15 cellular contexts compared by ENCODE assay signal in the genomic region with DNA sequence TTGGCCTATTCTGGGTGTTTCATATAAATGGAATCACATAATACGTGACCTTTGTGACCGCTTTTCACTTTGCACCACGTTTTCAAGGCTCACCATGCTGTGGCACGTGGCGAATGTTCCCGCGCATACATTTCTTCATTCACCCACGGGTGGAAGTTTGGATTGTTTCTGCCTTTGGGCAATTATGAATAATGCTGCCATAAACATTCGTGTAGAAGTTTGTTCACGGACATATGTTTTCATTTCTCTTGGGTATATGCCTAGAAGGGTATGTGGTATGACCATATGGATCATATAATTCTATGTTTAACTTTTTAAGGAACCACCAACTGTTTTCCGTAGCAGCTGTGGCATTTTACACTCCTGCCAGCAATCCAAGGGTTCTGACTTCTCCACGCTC.
"Had no signal": no experiment of that assay in that cellular context is flagged by ENCODE, and none has a peak within 500 bp of the region (broad histone marks: within the 10 kb centered on the region; RNA-seq: fewer than 3 reads in every experiment).

No MANE protein-coding gene starts in this region.

- H3K9me3 ChIP-seq: colonic mucosa, testis had no signal

- H3K27ac ChIP-seq: cardiac muscle cell, colonic mucosa, testis, upper lobe of right lung had no signal

- H3K4me1 ChIP-seq: colonic mucosa, testis, upper lobe of right lung had no signal

- H3K27me3 ChIP-seq: cardiac muscle cell, colonic mucosa, testis, upper lobe of right lung had no signal

- H3K27me3 Mint-ChIP-seq: activated CD4-positive, alpha-beta T cell treated with anti-CD3 and anti-CD28 coated beads, Interleukin-2, amount 10 ng/mL, durations not matched to agents 24 days and 14 days; activated T-helper 17 cell treated with anti-CD3 and anti-CD28 coated beads, Interleukin-2, amount 50 U/mL, for 72 hours had no signal

- H3K4me1 Mint-ChIP-seq: activated B cell treated with CpG ODN at 0.5 μM for 24 hours; activated CD4-positive, alpha-beta T cell treated with anti-CD3 and anti-CD28 coated beads, Interleukin-2, amount 10 ng/mL, durations not matched to agents 24 days and 14 days had no signal

- H3K36me3 ChIP-seq: cardiac muscle cell, colonic mucosa, upper lobe of right lung had no signal

- ATAC-seq: activated T-helper 17 cell treated with anti-CD3 and anti-CD28 coated beads, Interleukin-2, amount 50 U/mL, for 72 hours; left colon; stimulated activated naive CD8-positive, alpha-beta T cell treated with anti-CD3 and anti-CD28 coated beads, Interleukin-15, Interleukin-2, amounts not matched to agents 100 U/mL and 50 U/mL, for 24 hours had no signal

- H3K4me3 ChIP-seq: cardiac muscle cell, colonic mucosa, testis, upper lobe of right lung had no signal

- H3K9me3 Mint-ChIP-seq: activated CD4-positive, alpha-beta T cell treated with anti-CD3 and anti-CD28 coated beads, Interleukin-2, amount 10 ng/mL, durations not matched to agents 24 days and 14 days had no signal

- DNase-seq: activated B cell treated with CpG ODN at 0.5 μM for 24 hours; activated CD4-positive, alpha-beta T cell treated with anti-CD3 and anti-CD28 coated beads, Interleukin-2, amount 10 ng/mL, durations not matched to agents 24 days and 14 days; activated naive CD4-positive, alpha-beta T cell treated with anti-CD3 and anti-CD28 coated beads for 36 hours; activated T-cell treated with anti-CD3 and anti-CD28 coated beads for 4 hours; effector CD4-positive, alpha-beta T cell; left colon; stimulated activated CD4-positive, alpha-beta T cell treated with anti-CD3 and anti-CD28 coated beads, Interleukin-12 subunit alpha, Interleukin-12 subunit beta, amount 100 ng/mL, for 4 hours; stimulated activated naive CD8-positive, alpha-beta T cell treated with anti-CD3 and anti-CD28 coated beads, Interleukin-15, Interleukin-2, amounts not matched to agents 100 U/mL and 50 U/mL, for 24 hours; testis; upper lobe of right lung had no signal

- H3K4me3 Mint-ChIP-seq: activated B cell treated with CpG ODN at 0.5 μM for 24 hours; activated CD4-positive, alpha-beta T cell treated with anti-CD3 and anti-CD28 coated beads, Interleukin-2, amount 10 ng/mL, durations not matched to agents 24 days and 14 days; activated naive CD4-positive, alpha-beta T cell treated with anti-CD3 and anti-CD28 coated beads for 36 hours; activated T-helper 17 cell treated with anti-CD3 and anti-CD28 coated beads, Interleukin-2, amount 50 U/mL, for 72 hours; nephron; T-helper 1 cell treated with Interleukin-12 subunit alpha and Interleukin-12 subunit beta and Interleukin-4 antibody, amounts not matched to agents 30 μg/mL and 1 μg/mL, for 36 hours had no signal

- H3K27ac Mint-ChIP-seq: activated B cell treated with CpG ODN at 0.5 μM for 24 hours; activated CD4-positive, alpha-beta T cell treated with anti-CD3 and anti-CD28 coated beads, Interleukin-2, amount 10 ng/mL, durations not matched to agents 24 days and 14 days; activated naive CD4-positive, alpha-beta T cell treated with anti-CD3 and anti-CD28 coated beads for 36 hours; activated T-helper 17 cell treated with anti-CD3 and anti-CD28 coated beads, Interleukin-2, amount 50 U/mL, for 72 hours; T-helper 1 cell treated with Interleukin-12 subunit alpha and Interleukin-12 subunit beta and Interleukin-4 antibody, amounts not matched to agents 30 μg/mL and 1 μg/mL, for 36 hours had no signal
